Comparison of ENCODE assay signal across 11 cellular contexts in genomic region chr1:169133801-169134558, GRCh38. TPM values are rescaled to one million over a fixed set of nuclear protein-coding genes. Genes with fewer than 3 reads are reported as not detected.
DNase-seq lines count a peak whose midpoint lies in the region; ATAC-seq and TF ChIP-seq lines count a peak whose summit lies in the region.
"Had no signal": no experiment of that assay in that cellular context is flagged by ENCODE, and none has a peak within 500 bp of the region (broad histone marks: within the 10 kb centered on the region; RNA-seq: fewer than 3 reads in every experiment).

No MANE protein-coding gene starts in this region.

- TF ChIP-seq CTCF in CD14-positive monocyte (IDR thresholded peaks at IDR 0.05) = peak; percentile 42
- peak; percentile 41 for TF ChIP-seq CTCF in choroid plexus epithelial cell (conservative IDR thresholded peaks at IDR 0.05; ENCODE audit: low read depth, low read length)
- no peak for TF ChIP-seq CTCF in mesothelial cell of epicardium (IDR thresholded peaks at IDR 0.05; ENCODE audit: unreplicated experiment)
- no peak for TF ChIP-seq CTCF in suprapubic skin (IDR thresholded peaks at IDR 0.05)

- TF ChIP-seq POLR2A in suprapubic skin (IDR thresholded peaks at IDR 0.05) = no peak

- ATAC-seq in GM21576 (IDR thresholded peaks at IDR 0.05; ENCODE audit: unreplicated experiment) (no peak), HG02610 (IDR thresholded peaks at IDR 0.05; ENCODE audit: unreplicated experiment) (no peak)

- DNase-seq in CD14-positive monocyte (ENCODE audit: low spot score) (no peak), choroid plexus epithelial cell (ENCODE audit: low read depth) (peak; percentile 49), mesothelial cell of epicardium (ENCODE audit: low spot score in 2 of 2, unreplicated experiment in 2 of 2) (no peak), T-helper 2 cell (no peak), suprapubic skin (ENCODE audit: low spot score in 2 of 2) (no peak)
- DNase-seq: DMS79 treated with DMSO at 0.1 percent for 48 hours, naive B cell had no signal

- H3K9me3 Mint-ChIP-seq in CD14-positive monocyte (no peaks in the 10 kb centered on the region), mesothelial cell of epicardium (no peaks in the 10 kb centered on the region)
- H3K9me3 Mint-ChIP-seq: activated naive CD4-positive, alpha-beta T cell treated with anti-CD3 and anti-CD28 coated beads, Interleukin-2, amount 50 U/mL, for 24 hours; naive B cell had no signal

- peak; percentile 38 for TF ChIP-seq RAD21 in Ishikawa (IDR thresholded peaks at IDR 0.05; ENCODE audit: low read depth)

- TF ChIP-seq EP300 in Ishikawa (IDR thresholded peaks at IDR 0.05; ENCODE audit: borderline replicate concordance) = no peak
- no peak for TF ChIP-seq EP300 in suprapubic skin (IDR thresholded peaks at IDR 0.05)

- H3K36me3 Mint-ChIP-seq in CD14-positive monocyte = peaks cover 0 to 9% of the 10 kb centered on the region in 2 donors
- H3K36me3 Mint-ChIP-seq in mesothelial cell of epicardium = peaks cover 26% of the 10 kb centered on the region
- H3K36me3 Mint-ChIP-seq: naive B cell had no signal

- H3K9me3 ChIP-seq in suprapubic skin = no peaks in the 10 kb centered on the region

- no peaks in the 10 kb centered on the region for H3K27me3 Mint-ChIP-seq in CD14-positive monocyte (ENCODE audit: low read depth in 3 of 3)
- no peaks in the 10 kb centered on the region for H3K27me3 Mint-ChIP-seq in mesothelial cell of epicardium (ENCODE audit: low read depth)
- H3K27me3 Mint-ChIP-seq: activated naive CD4-positive, alpha-beta T cell treated with anti-CD3 and anti-CD28 coated beads, Interleukin-2, amount 50 U/mL, for 24 hours; naive B cell had no signal

- no peaks in the 10 kb centered on the region for H3K4me1 ChIP-seq in suprapubic skin

- H3K4me1 Mint-ChIP-seq in CD14-positive monocyte (no peaks in the 10 kb centered on the region), mesothelial cell of epicardium (peaks cover 6% of the 10 kb centered on the region)
- H3K4me1 Mint-ChIP-seq: naive B cell had no signal

- H3K4me3 Mint-ChIP-seq in CD14-positive monocyte (no peak overlapping the region), mesothelial cell of epicardium (no peak overlapping the region)
- H3K4me3 Mint-ChIP-seq: activated naive CD4-positive, alpha-beta T cell treated with anti-CD3 and anti-CD28 coated beads, Interleukin-2, amount 50 U/mL, for 24 hours; naive B cell had no signal

- intact Hi-C loops in CD14-positive monocyte (cut with micrococcal nuclease) = no loop called here

- peaks cover 10% of the 10 kb centered on the region for H3K36me3 ChIP-seq in suprapubic skin

- H3K27ac ChIP-seq in suprapubic skin = no peak overlapping the region

- H3K27me3 ChIP-seq in suprapubic skin = no peaks in the 10 kb centered on the region

- no peak overlapping the region for H3K27ac Mint-ChIP-seq in CD14-positive monocyte
- H3K27ac Mint-ChIP-seq in mesothelial cell of epicardium = peak overlapping the region; percentile 37
- H3K27ac Mint-ChIP-seq: activated naive CD4-positive, alpha-beta T cell treated with anti-CD3 and anti-CD28 coated beads, Interleukin-2, amount 50 U/mL, for 24 hours; naive B cell had no signal

- WGBS in suprapubic skin = 88% methylated on average over 3 of the region's 3 CpGs

- no peak overlapping the region for H3K4me3 ChIP-seq in choroid plexus epithelial cell (ENCODE audit: low read depth, low read length)
- H3K4me3 ChIP-seq in suprapubic skin = no peak overlapping the region

TF ChIP-seq in Ishikawa, 13 proteins besides CTCF, POLR2A, EP300 and RAD21:
- TF ChIP-seq EGR1 (IDR thresholded peaks at IDR 0.05) = no peak
- TF ChIP-seq FOXM1 (IDR thresholded peaks at IDR 0.05; ENCODE audit: borderline replicate concordance, low read depth) = no peak
- no peak for TF ChIP-seq TAF1 (IDR thresholded peaks at IDR 0.05; ENCODE audit: low read depth)
- TF ChIP-seq NFIC (IDR thresholded peaks at IDR 0.05) = no peak
- TF ChIP-seq TEAD4 (IDR thresholded peaks at IDR 0.05) = no peak
- TF ChIP-seq, protein P1, sequence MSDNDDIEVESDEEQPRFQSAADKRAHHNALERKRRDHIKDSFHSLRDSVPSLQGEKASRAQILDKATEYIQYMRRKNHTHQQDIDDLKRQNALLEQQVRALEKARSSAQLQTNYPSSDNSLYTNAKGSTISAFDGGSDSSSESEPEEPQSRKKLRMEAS (IDR thresholded peaks at IDR 0.05) = no peak
- TF ChIP-seq, protein P2, sequence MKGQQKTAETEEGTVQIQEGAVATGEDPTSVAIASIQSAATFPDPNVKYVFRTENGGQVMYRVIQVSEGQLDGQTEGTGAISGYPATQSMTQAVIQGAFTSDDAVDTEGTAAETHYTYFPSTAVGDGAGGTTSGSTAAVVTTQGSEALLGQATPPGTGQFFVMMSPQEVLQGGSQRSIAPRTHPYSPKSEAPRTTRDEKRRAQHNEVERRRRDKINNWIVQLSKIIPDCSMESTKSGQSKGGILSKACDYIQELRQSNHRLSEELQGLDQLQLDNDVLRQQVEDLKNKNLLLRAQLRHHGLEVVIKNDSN (IDR thresholded peaks at IDR 0.05) = no peak

RNA-seq across cellular contexts. Expression of gene ATP1B1, which starts 27.5 kb away (rescaled TPM):
- under 1 TPM; 0.63 to 0.72 TPM for polyA plus RNA-seq in CD14-positive monocyte
- 76.4 to 81.7 TPM (median 81.4 TPM) in 3 replicates for total RNA-seq in mesothelial cell of epicardium
- 100 to 1,000 TPM in 2 of 4 donors, 10 to 100 TPM in 2; 63.3 to 150 (median 108) TPM for total RNA-seq in suprapubic skin

Comparison
In these comparisons a context has a peak if more than half of its experiments do, and no peak if none do; other contexts are left out.
1. CTCF ChIP-seq: peak in CD14-positive monocyte (single experiment) and choroid plexus epithelial cell (single experiment); none in mesothelial cell of epicardium (single experiment) and suprapubic skin (0 of 2).